Comparison of ENCODE assay signal across 8 cellular contexts in genomic region chr2:71154798-71155197, GRCh38. TPM values are rescaled to one million over a fixed set of nuclear protein-coding genes. Genes with fewer than 3 reads are reported as not detected.
DNase-seq lines count a peak whose midpoint lies in the region; ATAC-seq and TF ChIP-seq lines count a peak whose summit lies in the region.

No MANE protein-coding gene starts in this region.

- TF ChIP-seq POLR2A in uterus (IDR thresholded peaks at IDR 0.05) (no peak), spleen (IDR thresholded peaks at IDR 0.05) (no peak)

- no peak for TF ChIP-seq CTCF in uterus (IDR thresholded peaks at IDR 0.05)
- TF ChIP-seq CTCF in spleen (IDR thresholded peaks at IDR 0.05 in 8 of 11, conservative IDR thresholded peaks at IDR 0.05 in 3 of 11) = no peak

- H3K4me1 ChIP-seq in uterus = no peaks in the 10 kb centered on the region
- peaks cover 0 to 13% (median 6%) of the 10 kb centered on the region in 6 donors for H3K4me1 ChIP-seq in spleen

- H3K9me3 ChIP-seq in uterus (no peaks in the 10 kb centered on the region), spleen (no peaks in the 10 kb centered on the region)

- peak; percentile 77 for DNase-seq in RPMI8226
- DNase-seq in iris pigment epithelial cell (ENCODE audit: low read depth) = peak; percentile 17
- DNase-seq in NCI-H526 treated with DMSO at 0.1 percent for 48 hours (lab: John Stamatoyannopoulos, UW) = no peak
- DNase-seq in uterus = no peak
- no peak for DNase-seq in NCI-H1417 treated with DMSO at 0.1 percent for 48 hours (lab: John Stamatoyannopoulos, UW)
- DNase-seq in spleen = no peak

- ATAC-seq in GM18868 (IDR thresholded peaks at IDR 0.05; ENCODE audit: unreplicated experiment) (peak; percentile 78), HG02973 (IDR thresholded peaks at IDR 0.05; ENCODE audit: unreplicated experiment) (peak; percentile 70)

- 44 to 72% (median 62%) methylated on average over 3 to 6 of the region's 6 CpGs for WGBS in spleen, 5 donors

- intact Hi-C loops in uterus (cut with DNase I; ENCODE audit: low total_unique reads) = no loop called here
- intact Hi-C loops in spleen (cut with DNase I; ENCODE audit: low total_unique reads) = loop anchor here (5.0 kb wide), 1 partner anchor 358 kb away; no protein-coding TSS in a partner anchor

- H3K4me3 ChIP-seq in uterus (no peak overlapping the region), spleen (no peak overlapping the region)

- no peaks in the 10 kb centered on the region for H3K36me3 ChIP-seq in uterus
- peaks cover 0 to 21% (median 10%) of the 10 kb centered on the region in 6 donors for H3K36me3 ChIP-seq in spleen

- H3K27me3 ChIP-seq in uterus (no peaks in the 10 kb centered on the region), spleen (replicated peaks in 1 of 7) (peaks cover 0 to 12% (median 0%) of the 10 kb centered on the region in 7 donors)

- H3K27ac ChIP-seq in uterus (no peak overlapping the region), spleen (no peak overlapping the region)

RNA-seq across cellular contexts. Expression of gene MPHOSPH10, which starts 24.4 kb away (rescaled TPM):
- total RNA-seq in uterus (10 to 100 TPM; 14.7 to 43.1 (median 21.0) TPM), spleen (10 to 100 TPM; 20.3 to 35.2 (median 27.4) TPM)
- polyA plus RNA-seq in spleen = 10 to 100 TPM; 20.8 to 23.6 (median 21.7) TPM

RNA-seq across cellular contexts. Expression of gene MCEE, which starts 24.8 kb away (rescaled TPM):
- total RNA-seq in uterus = 10 to 100 TPM in 2 of 4 donors, 1 to 10 TPM in 1, not detected in 1; 9.5 to 40.0 (median 23.2) TPM
- total RNA-seq in spleen = 10 to 100 TPM; 10.4 to 18.4 (median 14.2) TPM
- polyA plus RNA-seq in spleen = 10 to 100 TPM; 15.6 to 21.8 (median 18.0) TPM

Comparison
In these comparisons a context has a peak if more than half of its experiments do, and no peak if none do; other contexts are left out.
1. DNase-seq: peak in RPMI8226 (single experiment) and iris pigment epithelial cell (single experiment); none in NCI-H526 treated with DMSO at 0.1 percent for 48 hours (single experiment), uterus (0 of 2), NCI-H1417 treated with DMSO at 0.1 percent for 48 hours (single experiment) and spleen (single experiment).